ENCODE assay signal across 8 cellular contexts in the genomic region with DNA sequence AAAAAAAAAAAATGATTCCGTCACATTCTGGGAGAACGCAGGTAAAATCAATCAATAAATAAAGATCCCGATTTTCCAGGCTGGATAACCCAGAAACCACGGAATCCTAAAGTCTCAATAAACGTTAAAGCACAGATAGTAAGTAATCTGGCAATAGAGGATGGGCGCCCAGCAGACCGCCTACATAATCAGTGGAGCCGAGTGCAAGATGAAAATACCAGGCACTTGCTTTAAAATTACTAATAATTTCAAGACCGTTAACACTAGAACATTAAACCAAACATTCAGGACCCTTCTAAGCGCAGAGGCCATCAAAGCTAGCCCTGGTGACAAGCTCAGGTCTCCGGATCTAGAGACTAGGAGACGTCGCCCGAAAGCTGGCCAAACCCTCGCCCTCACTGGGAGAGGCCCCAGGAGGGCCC. TPM values are rescaled to one million over a fixed set of nuclear protein-coding genes. Genes with fewer than 3 reads are reported as not detected.
DNase-seq lines count a peak whose midpoint lies in the region; ATAC-seq, FAIRE-seq and TF ChIP-seq lines count a peak whose summit lies in the region.

No MANE protein-coding gene starts in this region.

- H3K4me2 ChIP-seq in astrocyte (ENCODE audit: low read length), result peak overlapping the region; percentile 97

- H3K9me3 ChIP-seq in astrocyte (ENCODE audit: insufficient read depth, low read depth, low read length), result no peaks in the 10 kb centered on the region
- no peaks in the 10 kb centered on the region for H3K9me3 ChIP-seq in right lobe of liver
- H3K9me3 ChIP-seq in upper lobe of left lung, result no peaks in the 10 kb centered on the region

- peaks cover 36% of the 10 kb centered on the region for H3K4me1 Mint-ChIP-seq in activated T-cell treated with anti-CD3 and anti-CD28 coated beads, Interleukin-2, amount 50 U/mL, for 4 hours (ENCODE audit: low read depth)
- H3K4me1 Mint-ChIP-seq in astrocyte (ENCODE audit: low read depth, unreplicated experiment), result peaks cover 9% of the 10 kb centered on the region

- peak overlapping the region; percentile 98 for H3K27ac Mint-ChIP-seq in astrocyte (ENCODE audit: unreplicated experiment)

- TF ChIP-seq CTCF in astrocyte (IDR thresholded peaks at IDR 0.05; ENCODE audit: insufficient read depth, low read depth, low read length) (no peak), right lobe of liver (IDR thresholded peaks at IDR 0.05) (no peak), upper lobe of left lung (IDR thresholded peaks at IDR 0.05) (no peak)

- no peaks in the 10 kb centered on the region for H3K27me3 ChIP-seq in astrocyte (ENCODE audit: insufficient read depth, low read length)
- H3K27me3 ChIP-seq in right lobe of liver, result no peaks in the 10 kb centered on the region
- no peaks in the 10 kb centered on the region for H3K27me3 ChIP-seq in upper lobe of left lung

- WGBS in right lobe of liver (ENCODE audit: insufficient coverage, low coverage, low lambda C conversion rate, missing lambda C conversion rate), result 10% methylated on average over 10 of the region's 15 CpGs
- 17 to 22% methylated on average over 14 to 15 of the region's 15 CpGs for WGBS in upper lobe of left lung, 2 donors

- intact Hi-C loops in right lobe of liver (cut with DNase I), result no loop called here

- in situ Hi-C loops in KBM-7 (cut with MboI; ENCODE audit: low pct_unique_long_range_greater_than_20kb, low sequenced_read_pairs), result no loop called here

- no peak for TF ChIP-seq POLR2A in right lobe of liver (IDR thresholded peaks at IDR 0.05)
- TF ChIP-seq POLR2A in upper lobe of left lung (IDR thresholded peaks at IDR 0.05), result no peak

- peak overlapping the region; percentile 97 for H2AFZ ChIP-seq in astrocyte (ENCODE audit: low read depth, low read length)

- peaks cover 17% of the 10 kb centered on the region for H3K36me3 Mint-ChIP-seq in activated T-cell treated with anti-CD3 and anti-CD28 coated beads, Interleukin-2, amount 50 U/mL, for 4 hours (ENCODE audit: insufficient read depth)
- peaks cover 9% of the 10 kb centered on the region for H3K36me3 Mint-ChIP-seq in astrocyte (ENCODE audit: low read depth, unreplicated experiment)

- H3K4me1 ChIP-seq in astrocyte (ENCODE audit: insufficient read depth, low read length) (peaks cover 13% of the 10 kb centered on the region), right lobe of liver (peaks cover 0 to 46% (median 14%) of the 10 kb centered on the region in 4 donors), upper lobe of left lung (peaks cover 23 to 43% (median 36%) of the 10 kb centered on the region in 4 donors)

- TF ChIP-seq EP300 in upper lobe of left lung (IDR thresholded peaks at IDR 0.05), result no peak

- peak overlapping the region; percentile 93 for H3K4me3 Mint-ChIP-seq in activated T-cell treated with anti-CD3 and anti-CD28 coated beads, Interleukin-2, amount 50 U/mL, for 4 hours
- H3K4me3 Mint-ChIP-seq in astrocyte (ENCODE audit: unreplicated experiment), result peak overlapping the region; percentile 94

- no peak for FAIRE-seq in astrocyte (lab: Jason Lieb, UNC)

- H3K27me3 Mint-ChIP-seq in activated T-cell treated with anti-CD3 and anti-CD28 coated beads, Interleukin-2, amount 50 U/mL, for 4 hours (ENCODE audit: low read depth), result no peaks in the 10 kb centered on the region
- no peaks in the 10 kb centered on the region for H3K27me3 Mint-ChIP-seq in astrocyte (ENCODE audit: low read depth, unreplicated experiment)

- no peaks in the 10 kb centered on the region for H4K20me1 ChIP-seq in astrocyte (ENCODE audit: insufficient read depth, low read length)

- ATAC-seq in activated T-cell treated with anti-CD3 and anti-CD28 coated beads, Interleukin-2, amount 50 U/mL, for 4 hours, result no peak
- ATAC-seq in right lobe of liver (no peak), upper lobe of left lung (ENCODE audit: low FRiP score in 2 of 2) (no peak), HG03439 (IDR thresholded peaks at IDR 0.05; ENCODE audit: unreplicated experiment) (no peak), HG02571 (IDR thresholded peaks at IDR 0.05; ENCODE audit: unreplicated experiment) (no peak)

- H3K9ac ChIP-seq in astrocyte (ENCODE audit: low read length), result peak overlapping the region; percentile 93

- H3K79me2 ChIP-seq in astrocyte (ENCODE audit: insufficient read depth, low read length), result peaks cover 7% of the 10 kb centered on the region

- no peak for DNase-seq in activated T-cell treated with anti-CD3 and anti-CD28 coated beads, Interleukin-2, amount 50 U/mL, for 4 hours
- no peak for DNase-seq in activated T-cell treated with anti-CD3 and anti-CD28 coated beads, Interleukin-2, amount 50 U/mL, for 1 hour
- no peak for DNase-seq in astrocyte (ENCODE audit: low read depth)
- DNase-seq in right lobe of liver, result no peak
- DNase-seq in upper lobe of left lung, result no peak
- DNase-seq in KBM-7, result no peak

- H3K36me3 ChIP-seq in astrocyte (ENCODE audit: insufficient read depth, low read length) (peaks cover 5% of the 10 kb centered on the region), right lobe of liver (peaks cover 0 to 14% (median 3%) of the 10 kb centered on the region in 4 donors), upper lobe of left lung (peaks cover 0 to 16% (median 11%) of the 10 kb centered on the region in 4 donors)

- H3K27ac ChIP-seq in astrocyte (ENCODE audit: low read depth, low read length), result peak overlapping the region; percentile 99
- H3K27ac ChIP-seq in right lobe of liver, result peak overlapping the region; percentile 88 to 100 (median 89)
- peak overlapping the region; percentile 97 to 100 (median 99) for H3K27ac ChIP-seq in upper lobe of left lung

- H3K4me3 ChIP-seq in astrocyte (ENCODE audit: insufficient read depth, low read depth, low read length) (peak overlapping the region; percentile 88), right lobe of liver (peak overlapping the region; percentile 63 to 82 (median 82)), upper lobe of left lung (peak overlapping the region; percentile 54 to 73 (median 67))

- H3K9me3 Mint-ChIP-seq in activated T-cell treated with anti-CD3 and anti-CD28 coated beads, Interleukin-2, amount 50 U/mL, for 4 hours, result no peaks in the 10 kb centered on the region
- H3K9me3 Mint-ChIP-seq in astrocyte (ENCODE audit: unreplicated experiment), result no peaks in the 10 kb centered on the region

RNA-seq across cellular contexts. Expression of a gene that starts 1.2 kb away (rescaled TPM):
- 10 to 100 TPM; 45.7 to 57.6 (median 50.7) TPM for total RNA-seq in activated T-cell treated with anti-CD3 and anti-CD28 coated beads, Interleukin-2, amount 50 U/mL, for 4 hours
- total RNA-seq in astrocyte, result 26.9 and 27.1 TPM in 2 replicates
- 100 to 1,000 TPM in 3 of 6 experiments, 10 to 100 TPM in 3; 65.9 to 180 (median 103) TPM for total RNA-seq in right lobe of liver
- total RNA-seq in upper lobe of left lung, result 100 to 1,000 TPM in 2 of 6 donors, 10 to 100 TPM in 4; 68.4 to 138 (median 95.0) TPM

RNA-seq across cellular contexts. Expression of a gene that starts 1.4 kb away (rescaled TPM):
- total RNA-seq in activated T-cell treated with anti-CD3 and anti-CD28 coated beads, Interleukin-2, amount 50 U/mL, for 4 hours, result 1 to 10 TPM; 1.2 to 2.3 (median 1.4) TPM
- total RNA-seq in astrocyte, result 0.48 and 0.70 TPM in 2 replicates
- total RNA-seq in right lobe of liver, result 1 to 10 TPM; 1.4 to 2.9 (median 2.1) TPM
- total RNA-seq in upper lobe of left lung, result 1 to 10 TPM; 2.6 to 9.8 (median 4.4) TPM

RNA-seq across cellular contexts. Expression of a gene that starts 17.1 kb away (rescaled TPM):
- total RNA-seq in activated T-cell treated with anti-CD3 and anti-CD28 coated beads, Interleukin-2, amount 50 U/mL, for 4 hours, result 1 to 10 TPM in 1 of 3 donors, under 1 TPM in 2; 0.38 to 1.3 (median 0.69) TPM
- total RNA-seq in astrocyte (0.25 TPM in 1 of 2 replicates, not detected in the other), right lobe of liver (10 to 100 TPM in 3 of 6 experiments, 1 to 10 TPM in 3; 1.5 to 32.5 (median 9.3) TPM), upper lobe of left lung (under 1 TPM in 4 of 6 donors, not detected in 2; 0.63 to 0.89 (median 0.82) TPM)

RNA-seq across cellular contexts. Expression of a gene that starts 19.3 kb away (rescaled TPM):
- total RNA-seq in activated T-cell treated with anti-CD3 and anti-CD28 coated beads, Interleukin-2, amount 50 U/mL, for 4 hours, result 10 to 100 TPM; 38.7 to 69.4 (median 47.9) TPM
- total RNA-seq in astrocyte, result 73.8 and 101 TPM in 2 replicates
- 100 to 1,000 TPM; 124 to 615 (median 240) TPM for total RNA-seq in right lobe of liver
- total RNA-seq in upper lobe of left lung, result 10 to 100 TPM; 27.2 to 70.3 (median 34.9) TPM

RNA-seq across cellular contexts. Expression of a gene that starts 22.6 kb away (rescaled TPM):
- 100 to 1,000 TPM; 354 to 391 (median 378) TPM for total RNA-seq in activated T-cell treated with anti-CD3 and anti-CD28 coated beads, Interleukin-2, amount 50 U/mL, for 4 hours
- total RNA-seq in astrocyte, result 116 and 122 TPM in 2 replicates
- 100 to 1,000 TPM in 4 of 6 experiments, 10 to 100 TPM in 2; 81.7 to 119 (median 107) TPM for total RNA-seq in right lobe of liver
- 100 to 1,000 TPM in 5 of 6 donors, 10 to 100 TPM in 1; 56.6 to 206 (median 142) TPM for total RNA-seq in upper lobe of left lung
